12 cellular contexts compared by ENCODE assay signal in genomic region chr1:219271914-219272545, GRCh38.
DNase-seq lines count a peak whose midpoint lies in the region; ATAC-seq and TF ChIP-seq lines count a peak whose summit lies in the region.
"Had no signal": no experiment of that assay in that cellular context is flagged by ENCODE, and none has a peak within 500 bp of the region (broad histone marks: within the 10 kb centered on the region; RNA-seq: fewer than 3 reads in every experiment).

No MANE protein-coding gene starts in this region.

- H2AFZ ChIP-seq in hepatocyte = no peak overlapping the region

- DNase-seq in NCI-H1105 (lab: John Stamatoyannopoulos, UW) (peak; percentile 21), NCI-H1105 treated with DMSO at 0.1 percent for 48 hours (lab: John Stamatoyannopoulos, UW) (no peak), hepatocyte (ENCODE audit: low spot score) (no peak), thoracic aorta (ENCODE audit: low spot score) (no peak), lower leg skin (ENCODE audit: low spot score in 2 of 2) (no peak), DMS79 (lab: John Stamatoyannopoulos, UW) (no peak)
- no peak for DNase-seq in stimulated activated CD4-positive, alpha-beta T cell treated with anti-CD3 and anti-CD28 coated beads, Interleukin-2, amount 100 ng/mL, for 24 hours
- DNase-seq: stimulated activated CD4-positive, alpha-beta T cell treated with anti-CD3 and anti-CD28 coated beads, Interleukin-15, amount 100 ng/mL, for 24 hours had no signal

- intact Hi-C loops in lower leg skin (cut with DNase I; ENCODE audit: low total_unique reads) = no loop called here

- H4K20me1 ChIP-seq in hepatocyte (ENCODE audit: insufficient read depth, poor library complexity, severe bottlenecking) = no peaks in the 10 kb centered on the region

- TF ChIP-seq POLR2A in lower leg skin (IDR thresholded peaks at IDR 0.05) = no peak

- H3K4me2 ChIP-seq in hepatocyte = peak overlapping the region; percentile 37

- H3K4me1 ChIP-seq in hepatocyte (ENCODE audit: insufficient read depth) (peaks cover 9% of the 10 kb centered on the region), thoracic aorta (ENCODE audit: control insufficient read depth in 1 of 2, low read depth in 2 of 2) (peaks cover 4 to 22% of the 10 kb centered on the region in 2 donors)

- no peaks in the 10 kb centered on the region for H3K27me3 ChIP-seq in hepatocyte
- no peaks in the 10 kb centered on the region for H3K27me3 ChIP-seq in thoracic aorta (replicated peaks; ENCODE audit: insufficient read depth)
- H3K27me3 ChIP-seq: adrenal gland had no signal

- no peak overlapping the region for H3K4me3 ChIP-seq in hepatocyte
- H3K4me3 ChIP-seq in thoracic aorta = peak overlapping the region; percentile 59
- no peak overlapping the region for H3K4me3 ChIP-seq in lower leg skin (ENCODE audit: low read depth, poor library complexity, severe bottlenecking)

- H3K36me3 ChIP-seq in hepatocyte (replicated peaks; ENCODE audit: insufficient read depth, low read depth) (no peaks in the 10 kb centered on the region), thoracic aorta (no peaks in the 10 kb centered on the region)
- H3K36me3 ChIP-seq: adrenal gland had no signal

- peak overlapping the region; percentile 61 for H3K27ac ChIP-seq in VCaP
- peak overlapping the region; percentile 27 for H3K27ac ChIP-seq in hepatocyte
- peak overlapping the region; percentile 24 to 53 for H3K27ac ChIP-seq in thoracic aorta

- H3K79me2 ChIP-seq in hepatocyte = no peaks in the 10 kb centered on the region

- TF ChIP-seq CTCF in VCaP (conservative IDR thresholded peaks at IDR 0.05) (no peak), hepatocyte (IDR thresholded peaks at IDR 0.05; ENCODE audit: poor library complexity) (no peak), thoracic aorta (IDR thresholded peaks at IDR 0.05) (no peak), lower leg skin (IDR thresholded peaks at IDR 0.05) (no peak)

- no peak for ATAC-seq in thoracic aorta (ENCODE audit: insufficient number of reproducible peaks, low FRiP score, low read depth)
- ATAC-seq: natural killer cell treated with Interleukin-12 subunit alpha and Interleukin-12 subunit beta and Interleukin-15 and Interleukin-18, amount 100 ng/mL, for 72 hours; Panc1 had no signal

- H3K9me3 ChIP-seq in hepatocyte (ENCODE audit: low read depth) (no peaks in the 10 kb centered on the region), thoracic aorta (no peaks in the 10 kb centered on the region)
- H3K9me3 ChIP-seq: adrenal gland had no signal

- H3K9me2 ChIP-seq in hepatocyte (replicated peaks; ENCODE audit: insufficient read depth) = no peaks in the 10 kb centered on the region

- WGBS in hepatocyte (ENCODE audit: low lambda C conversion rate, missing lambda C conversion rate) = 81% methylated on average over 5 of the region's 5 CpGs
- WGBS in lower leg skin, 2 donors = 54 to 62% methylated on average over 5 of the region's 5 CpGs
